In genomic region chr5:129771058-129771838, GRCh38 we compare ENCODE assay signal across 8 cellular contexts. TPM values are rescaled to one million over a fixed set of nuclear protein-coding genes. Genes with fewer than 3 reads are reported as not detected.
DNase-seq lines count a peak whose midpoint lies in the region; ATAC-seq and TF ChIP-seq lines count a peak whose summit lies in the region.

No MANE protein-coding gene starts in this region.

- TF ChIP-seq CTCF in fibroblast of mammary gland (conservative IDR thresholded peaks at IDR 0.05; ENCODE audit: control insufficient read depth, insufficient read depth, low read depth, low read length) (peak; percentile 91), omental fat pad (IDR thresholded peaks at IDR 0.05) (peak in 1 of 3 donors; percentile 39)

- ATAC-seq in GM18519 (IDR thresholded peaks at IDR 0.05; ENCODE audit: low FRiP score, unreplicated experiment): peak; percentile 62
- peak; percentile 53 for ATAC-seq in HG03064 (IDR thresholded peaks at IDR 0.05; ENCODE audit: low read depth, unreplicated experiment)
- ATAC-seq in omental fat pad (ENCODE audit: low FRiP score): no peak

- H3K4me3 ChIP-seq in fibroblast of mammary gland (ENCODE audit: control insufficient read depth, low read depth, low read length): no peak overlapping the region

- DNase-seq in C1 segment of cervical spinal cord (lab: John Stamatoyannopoulos, UW) (peak in 8 of 14 donors; percentile 3 to 42 (median 24)), NCI-H69 (lab: John Stamatoyannopoulos, UW) (peak; percentile 59), fibroblast of mammary gland (ENCODE audit: low read depth) (peak; percentile 64), nucleus accumbens (lab: John Stamatoyannopoulos, UW) (peak in 51 of 56 donors; percentile 1 to 80 (median 33)), omental fat pad (ENCODE audit: low spot score) (no peak)
- DNase-seq in activated CD8-positive, alpha-beta memory T cell treated with anti-CD3 and anti-CD28 coated beads, Interleukin-2, amount 50 U/mL, for 4 hours: peak; percentile 21

RNA-seq across cellular contexts. Expression of gene MINAR2, which starts 23.4 kb away (rescaled TPM):
- not detected for total RNA-seq in omental fat pad
